In the genomic region with DNA sequence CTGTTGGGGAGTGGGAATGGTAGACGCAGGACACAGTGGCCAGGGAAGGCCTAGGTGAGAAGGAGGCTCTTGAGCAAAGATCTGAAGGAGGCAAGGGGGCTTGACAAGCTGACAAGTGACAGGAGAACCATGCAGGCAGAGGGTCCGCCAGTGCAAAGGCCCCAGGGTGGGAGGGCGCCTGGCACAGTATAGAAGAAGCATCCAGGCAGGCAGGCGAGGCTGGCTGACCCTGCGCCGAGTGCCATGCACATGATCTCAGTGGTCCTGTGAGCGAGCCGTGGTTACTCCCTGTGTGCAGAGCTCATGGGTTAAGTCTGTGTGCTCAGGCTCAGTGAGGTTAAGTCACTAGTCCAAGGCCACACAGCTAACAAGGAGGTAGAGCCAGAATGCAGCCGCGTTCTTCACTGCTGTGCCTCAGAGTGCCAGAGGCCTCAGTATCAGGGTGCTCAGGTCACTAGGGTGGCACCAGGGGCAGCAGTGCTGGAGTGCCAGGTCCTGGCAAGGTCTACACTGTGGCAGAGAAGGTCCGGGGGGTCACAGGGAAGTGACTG, we compare ENCODE assay signal across 30 cellular contexts. TPM values are rescaled to one million over a fixed set of nuclear protein-coding genes. Genes with fewer than 3 reads are reported as not detected.
"Had no signal": no experiment of that assay in that cellular context is flagged by ENCODE, and none has a peak within 500 bp of the region (broad histone marks: within the 10 kb centered on the region; RNA-seq: fewer than 3 reads in every experiment).

No MANE protein-coding gene starts in this region.

- H3K9me3 ChIP-seq: gastroesophageal sphincter, heart left ventricle, prostate gland, right atrium auricular region, sigmoid colon, testis, tibial nerve, vagina had no signal

- H3K9me3 Mint-ChIP-seq: memory B cell; naive B cell; natural killer cell treated with Interleukin-12 subunit alpha and Interleukin-12 subunit beta and Interleukin-15 and Interleukin-18, amount 100 ng/mL, for 72 hours; neural crest cell; stimulated activated memory B cell treated with anti-CD40 and anti-IgM and Interleukin-4, amounts not matched to agents 10 μg/mL and 1 μg/mL and 100 μg/mL, for 72 hours had no signal

- H3K27me3 Mint-ChIP-seq: memory B cell; naive B cell; natural killer cell treated with Interleukin-12 subunit alpha and Interleukin-12 subunit beta and Interleukin-15 and Interleukin-18, amount 100 ng/mL, for 72 hours; stimulated activated memory B cell treated with anti-CD40 and anti-IgM and Interleukin-4, amounts not matched to agents 10 μg/mL and 1 μg/mL and 100 μg/mL, for 72 hours had no signal

- H3K36me3 Mint-ChIP-seq: naive B cell; natural killer cell treated with Interleukin-12 subunit alpha and Interleukin-12 subunit beta and Interleukin-15 and Interleukin-18, amount 100 ng/mL, for 72 hours had no signal

- H3K27ac Mint-ChIP-seq: memory B cell; natural killer cell treated with Interleukin-12 subunit alpha and Interleukin-12 subunit beta and Interleukin-15 and Interleukin-18, amount 100 ng/mL, for 72 hours; stimulated activated memory B cell treated with anti-CD40 and anti-IgM and Interleukin-4, amounts not matched to agents 10 μg/mL and 1 μg/mL and 100 μg/mL, for 72 hours had no signal

- H3K27me3 ChIP-seq: dorsolateral prefrontal cortex, gastroesophageal sphincter, heart left ventricle, hepatocyte, right atrium auricular region, sigmoid colon, testis, tibial nerve, vagina had no signal

- H3K79me2 ChIP-seq: hepatocyte had no signal

- H3K27ac ChIP-seq: dorsolateral prefrontal cortex, epithelial cell of prostate, gastroesophageal sphincter, heart left ventricle, hepatocyte, prostate gland, right atrium auricular region, sigmoid colon, testis, tibial nerve, vagina had no signal

- DNase-seq: dorsolateral prefrontal cortex; effector CD4-positive, alpha-beta T cell; foreskin fibroblast; heart left ventricle; kidney; naive B cell; sigmoid colon; stimulated activated CD4-positive, alpha-beta T cell treated with anti-CD3 and anti-CD28 coated beads, Interleukin-2, amount 100 ng/mL, for 24 hours; stimulated activated CD4-positive, alpha-beta T cell treated with anti-CD3 and anti-CD28 coated beads, Interleukin-4, amount 100 ng/mL, for 24 hours; stimulated activated naive CD8-positive, alpha-beta T cell treated with anti-CD3 and anti-CD28 coated beads, Interleukin-15, Interleukin-2, amounts not matched to agents 100 U/mL and 50 U/mL, for 24 hours; substantia nigra; testis had no signal

- H3K4me2 ChIP-seq: hepatocyte had no signal

- H3K4me3 ChIP-seq: dorsolateral prefrontal cortex, gastroesophageal sphincter, heart left ventricle, hepatocyte, lung, prostate gland, right atrium auricular region, sigmoid colon, testis, tibial nerve, vagina had no signal

- H3K36me3 ChIP-seq: prostate gland had no signal

- H3K4me1 ChIP-seq: gastroesophageal sphincter, prostate gland, right atrium auricular region, sigmoid colon, testis, vagina had no signal

- ATAC-seq: esophagus mucosa; gastroesophageal sphincter; left lobe of liver; natural killer cell treated with Interleukin-12 subunit alpha and Interleukin-12 subunit beta and Interleukin-15 and Interleukin-18, amount 100 ng/mL, for 72 hours; stimulated activated naive CD8-positive, alpha-beta T cell treated with anti-CD3 and anti-CD28 coated beads, Interleukin-15, Interleukin-2, amounts not matched to agents 100 U/mL and 50 U/mL, for 24 hours had no signal

- H3K4me3 Mint-ChIP-seq: memory B cell; naive B cell; natural killer cell treated with Interleukin-12 subunit alpha and Interleukin-12 subunit beta and Interleukin-15 and Interleukin-18, amount 100 ng/mL, for 72 hours; neural crest cell; stimulated activated memory B cell treated with anti-CD40 and anti-IgM and Interleukin-4, amounts not matched to agents 10 μg/mL and 1 μg/mL and 100 μg/mL, for 72 hours had no signal

- H2AFZ ChIP-seq: hepatocyte had no signal

RNA-seq across cellular contexts. Expression of gene CNFN, which starts 15.2 kb away (rescaled TPM):
- total RNA-seq: left lobe of liver; liver; mononuclear cell; natural killer cell treated with Interleukin-12 subunit alpha and Interleukin-12 subunit beta and Interleukin-15 and Interleukin-18, amount 100 ng/mL, for 72 hours; osteocyte; sigmoid colon; skeletal muscle tissue had no signal
